Comparison of ENCODE assay signal across 16 cellular contexts in the genomic region with DNA sequence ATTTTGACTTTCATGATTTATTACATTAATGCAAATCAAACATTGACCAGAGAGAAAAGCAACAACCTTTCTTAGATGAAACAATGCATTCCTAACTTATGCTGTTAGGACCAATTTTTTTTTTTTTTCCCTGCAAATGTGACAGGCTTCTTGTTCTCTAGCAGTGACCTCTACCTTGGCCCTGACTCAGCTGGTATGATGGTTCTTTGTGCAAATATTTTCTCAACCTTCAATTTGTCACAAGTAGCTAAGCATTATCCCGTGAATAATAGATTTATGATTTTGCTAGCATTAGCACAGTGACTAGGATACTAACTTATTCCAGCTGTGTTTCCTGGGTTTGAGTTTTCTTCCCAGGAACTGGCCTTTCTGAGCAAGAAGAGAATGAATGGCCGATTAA.
DNase-seq lines count a peak whose midpoint lies in the region; ATAC-seq and TF ChIP-seq lines count a peak whose summit lies in the region.
"Had no signal": no experiment of that assay in that cellular context is flagged by ENCODE, and none has a peak within 500 bp of the region (broad histone marks: within the 10 kb centered on the region; RNA-seq: fewer than 3 reads in every experiment).

No MANE protein-coding gene starts in this region.

- intact Hi-C loops in Calu3 (cut with micrococcal nuclease; ENCODE audit: unreplicated experiment) = no loop called here
- intact Hi-C loops in Right ventricle myocardium superior (cut with DNase I) = no loop called here
- intact Hi-C loops in testis (cut with DNase I; ENCODE audit: low total_unique reads) = no loop called here

- DNase-seq in Calu3 (peak; percentile 19), NCI-H2227 treated with DMSO at 0.1 percent for 48 hours (lab: John Stamatoyannopoulos, UW) (peak; percentile 64), osteocyte (ENCODE audit: extremely low spot score, unreplicated experiment) (no peak), Right ventricle myocardium superior (no peak), NCI-H187 treated with DMSO at 0.1 percent for 48 hours (lab: John Stamatoyannopoulos, UW) (no peak), testis (no peak)
- DNase-seq: activated naive CD4-positive, alpha-beta T cell treated with Interleukin-2 at 50 U/mL for 16 hours; NCI-H1436 treated with DMSO at 0.1 percent for 48 hours; NCI-H526 treated with DMSO at 0.1 percent for 48 hours; ovary; upper lobe of right lung had no signal

- ATAC-seq in Right ventricle myocardium superior (ENCODE audit: poor library complexity) (no peak), GM21723 (IDR thresholded peaks at IDR 0.05; ENCODE audit: unreplicated experiment) (no peak)
- ATAC-seq: K562, upper lobe of right lung had no signal

- H3K27ac ChIP-seq in testis = no peak overlapping the region
- H3K27ac ChIP-seq: BLaER1, ovary, upper lobe of right lung had no signal

- BruUV-seq in Calu3 (replicated peaks; lab: Mats Ljungman, UMichigan) = no TSS peak

- H3K4me3 Mint-ChIP-seq in Calu3 (ENCODE audit: low read depth, unreplicated experiment) (no peak overlapping the region), osteocyte (ENCODE audit: unreplicated experiment) (no peak overlapping the region)

- H3K36me3 Mint-ChIP-seq in Calu3 (ENCODE audit: insufficient read depth, unreplicated experiment) = no peaks in the 10 kb centered on the region
- no peaks in the 10 kb centered on the region for H3K36me3 Mint-ChIP-seq in osteocyte (ENCODE audit: unreplicated experiment)

- H3K27me3 Mint-ChIP-seq in Calu3 (ENCODE audit: unreplicated experiment) (no peaks in the 10 kb centered on the region), osteocyte (ENCODE audit: unreplicated experiment) (no peaks in the 10 kb centered on the region)

- H3K9me3 ChIP-seq in endocrine pancreas (ENCODE audit: control insufficient read depth, low read length) (no peaks in the 10 kb centered on the region), testis (no peaks in the 10 kb centered on the region)
- H3K9me3 ChIP-seq: BLaER1, esophagus muscularis mucosa, ovary, upper lobe of right lung had no signal

- WGBS in testis, 2 donors = 19 to 29% methylated on average over 2 of the region's 2 CpGs

- no peak for TF ChIP-seq POLR2A in testis (IDR thresholded peaks at IDR 0.05)

- H3K4me1 Mint-ChIP-seq in Calu3 (ENCODE audit: low read depth, unreplicated experiment) (peaks cover 73% of the 10 kb centered on the region), osteocyte (ENCODE audit: unreplicated experiment) (peaks cover 51% of the 10 kb centered on the region)

- no peaks in the 10 kb centered on the region for H3K36me3 ChIP-seq in endocrine pancreas (ENCODE audit: control insufficient read depth, insufficient read depth, low read length)
- no peaks in the 10 kb centered on the region for H3K36me3 ChIP-seq in testis (ENCODE audit: low read depth, missing control alignments)
- H3K36me3 ChIP-seq: BLaER1, esophagus muscularis mucosa, ovary, upper lobe of right lung had no signal

- no peak overlapping the region for H3K9ac ChIP-seq in endocrine pancreas (ENCODE audit: control insufficient read depth, insufficient read depth, low read length)
- H3K9ac ChIP-seq: BLaER1 had no signal

- H3K9me3 Mint-ChIP-seq in Calu3 (ENCODE audit: low read depth, unreplicated experiment) = no peaks in the 10 kb centered on the region
- no peaks in the 10 kb centered on the region for H3K9me3 Mint-ChIP-seq in osteocyte (ENCODE audit: unreplicated experiment)

- H3K27ac Mint-ChIP-seq in Calu3 (ENCODE audit: unreplicated experiment) (peak overlapping the region; percentile 42), osteocyte (ENCODE audit: unreplicated experiment) (peak overlapping the region; percentile 63)

- CTCF ChIA-PET in Calu3 (lab: Charles Lee) = interaction anchor here (1.2 kb wide), 1 partner anchor 8 kb away, joined by 4 read pairs; no protein-coding TSS in a partner anchor

- peaks cover 41% of the 10 kb centered on the region for H3K4me1 ChIP-seq in endocrine pancreas (ENCODE audit: control insufficient read depth, insufficient read depth, low read length)
- no peaks in the 10 kb centered on the region for H3K4me1 ChIP-seq in testis
- H3K4me1 ChIP-seq: BLaER1 had no signal

- H3K27me3 ChIP-seq in endocrine pancreas (ENCODE audit: control insufficient read depth, insufficient read depth, low read length) (no peaks in the 10 kb centered on the region), testis (no peaks in the 10 kb centered on the region)
- H3K27me3 ChIP-seq: BLaER1, esophagus muscularis mucosa, ovary, upper lobe of right lung had no signal

- TF ChIP-seq CTCF in Calu3 (IDR thresholded peaks at IDR 0.05; ENCODE audit: unreplicated experiment) (no peak), osteocyte (IDR thresholded peaks at IDR 0.05) (no peak), testis (IDR thresholded peaks at IDR 0.05) (no peak)

- peak overlapping the region; percentile 42 for H3K4me3 ChIP-seq in endocrine pancreas (ENCODE audit: control insufficient read depth, insufficient read depth, low read length)
- no peak overlapping the region for H3K4me3 ChIP-seq in testis
- H3K4me3 ChIP-seq: BLaER1, esophagus muscularis mucosa, K562, ovary, upper lobe of right lung had no signal

Comparison
In these comparisons a context has a peak if more than half of its experiments do, and no peak if none do; other contexts are left out.
1. DNase-seq: peak in Calu3 (single experiment) and NCI-H2227 treated with DMSO at 0.1 percent for 48 hours (single experiment); none in osteocyte (single experiment), Right ventricle myocardium superior (single experiment), NCI-H187 treated with DMSO at 0.1 percent for 48 hours (single experiment) and testis (single experiment).